ENCODE assay signal across 8 cellular contexts in genomic region chr7:33932832-33933468, GRCh38. TPM values are rescaled to one million over a fixed set of nuclear protein-coding genes. Genes with fewer than 3 reads are reported as not detected.
A peak's percentile ranks its signal among the peaks of the same experiment; 100 is the strongest.
DNase-seq lines count a peak whose midpoint lies in the region; ATAC-seq, FAIRE-seq and TF ChIP-seq lines count a peak whose summit lies in the region.

No MANE protein-coding gene starts in this region.

- H3K4me3 ChIP-seq in BE2C (ENCODE audit: low read depth, low read length): 0 out of 2 replicates have a peak overlapping the region, but pooled peaks have one; percentile 9

- DNase-seq in BE2C (peak; percentile 69), GM19238 (ENCODE audit: insufficient read length, low spot score) (peak; percentile 33), NCI-H748 treated with DMSO at 0.1 percent for 48 hours (lab: John Stamatoyannopoulos, UW) (peak; percentile 58), midbrain (lab: John Stamatoyannopoulos, UW) (peak; percentile 90)
- peak; percentile 3 to 32 for DNase-seq in activated CD8-positive, alpha-beta memory T cell treated with anti-CD3 and anti-CD28 coated beads for 1 hour (ENCODE audit: extremely low read depth in 1 of 2, low read depth in 1 of 2)
- DNase-seq in stimulated activated CD8-positive, alpha-beta memory T cell treated with anti-CD3 and anti-CD28 coated beads, Interleukin-15, amount 100 ng/mL, for 48 hours (ENCODE audit: low read depth in 2 of 2): peak; percentile 6 to 22

- peaks cover under 1% of the 10 kb centered on the region; the same call in 1 of the 2 replicates for H3K27me3 ChIP-seq in BE2C

- peak; percentile 96 for TF ChIP-seq CTCF in BE2C (IDR thresholded peaks at IDR 0.05; ENCODE audit: low read depth, low read length)

- no peaks in the 10 kb centered on the region; the same call in 1 of the 2 replicates for H3K4me1 ChIP-seq in BE2C

- H3K36me3 ChIP-seq in BE2C: no peaks in the 10 kb centered on the region

- no peaks in the 10 kb centered on the region for H3K9me3 ChIP-seq in BE2C

- ATAC-seq in HG03460 (IDR thresholded peaks at IDR 0.05; ENCODE audit: unreplicated experiment): peak; percentile 64

- FAIRE-seq in endometrium (lab: Jason Lieb, UNC): peak; percentile 90

RNA-seq across cellular contexts. Expression of gene BMPER, which starts 27.6 kb away (rescaled TPM):
- polyA plus RNA-seq in BE2C (2012; ENCODE audit: insufficient read depth, insufficient read length, low read depth): 0.17 TPM

Comparison
In these comparisons a context has a peak if more than half of its experiments do, and no peak if none do; other contexts are left out.
1. Peak in every context shown above with its lines: DNase-seq, ATAC-seq and H3K4me3 ChIP-seq.
2. DNase-seq: peak in every context shown above with its lines; median percentile 90 in midbrain; 69 in BE2C; 58 in NCI-H748 treated with DMSO at 0.1 percent for 48 hours; 33 in GM19238; 18 in activated CD8-positive, alpha-beta memory T cell treated with anti-CD3 and anti-CD28 coated beads for 1 hour; 14 in stimulated activated CD8-positive, alpha-beta memory T cell treated with anti-CD3 and anti-CD28 coated beads, Interleukin-15, amount 100 ng/mL, for 48 hours.